In genomic region chr1:27574001-27574781, GRCh38 we compare ENCODE assay signal across 1 cellular context.
TF ChIP-seq lines count a peak whose summit lies in the region.

No MANE protein-coding gene starts in this region.

TF ChIP-seq in HepG2, 621 proteins besides CTCF, POLR2A, EP300 and RAD21 (continued from another document and continues in another):
- TF ChIP-seq BATF2 (CRISPR knock-in tag; IDR thresholded peaks at IDR 0.05): no peak
- peak; percentile 58 for TF ChIP-seq NR2C2 (CRISPR knock-in tag; IDR thresholded peaks at IDR 0.05; ENCODE audit: borderline replicate concordance)
- peak; percentile 52; the same call in 1 of the 2 replicates for TF ChIP-seq TFDP1 (CRISPR knock-in tag; IDR thresholded peaks at IDR 0.05; ENCODE audit: borderline replicate concordance)
- TF ChIP-seq AHR (CRISPR knock-in tag; IDR thresholded peaks at IDR 0.05): no peak
- TF ChIP-seq MIER2 (CRISPR knock-in tag; IDR thresholded peaks at IDR 0.05): 0 out of 2 replicates have a peak, but pooled peaks have one; percentile 32
- TF ChIP-seq ZNF660 (CRISPR knock-in tag; IDR thresholded peaks at IDR 0.05; ENCODE audit: borderline replicate concordance, low read depth): no peak
- TF ChIP-seq JARID2 (CRISPR knock-in tag; IDR thresholded peaks at IDR 0.05; ENCODE audit: insufficient replicate concordance): no peak
- TF ChIP-seq ZNF460 (CRISPR knock-in tag; IDR thresholded peaks at IDR 0.05; ENCODE audit: borderline replicate concordance): no peak
- TF ChIP-seq RCOR2 (CRISPR knock-in tag; IDR thresholded peaks at IDR 0.05): peak; percentile 87
- peak; percentile 72 for TF ChIP-seq FOXA3 (CRISPR knock-in tag; IDR thresholded peaks at IDR 0.05)
- TF ChIP-seq NFRKB (IDR thresholded peaks at IDR 0.05): no peak
- TF ChIP-seq TARDBP (CRISPR knock-in tag; IDR thresholded peaks at IDR 0.05): peak; percentile 85; the same call in 1 of the 2 replicates
- TF ChIP-seq MIXL1 (CRISPR knock-in tag; IDR thresholded peaks at IDR 0.05): peak; percentile 59; the same call in 1 of the 2 replicates
- TF ChIP-seq HNF1A (IDR thresholded peaks at IDR 0.05; ENCODE audit: low read depth): no peak
- TF ChIP-seq HNF1A (CRISPR knock-in tag; IDR thresholded peaks at IDR 0.05; ENCODE audit: borderline replicate concordance): peak; percentile 59; the same call in 1 of the 2 replicates
- no peak for TF ChIP-seq TEF (CRISPR knock-in tag; IDR thresholded peaks at IDR 0.05)
- TF ChIP-seq ZNF770 (CRISPR knock-in tag; IDR thresholded peaks at IDR 0.05): no peak
- no peak for TF ChIP-seq ZNF24 (IDR thresholded peaks at IDR 0.05)
- 0 out of 2 replicates have a peak, but pooled peaks have one; percentile 32 for TF ChIP-seq PRDM10 (CRISPR knock-in tag; IDR thresholded peaks at IDR 0.05; ENCODE audit: low read depth)
- peak; percentile 39; the same call in 1 of the 2 replicates for TF ChIP-seq HOXA5 (CRISPR knock-in tag; IDR thresholded peaks at IDR 0.05)
- peak; percentile 63; the same call in 1 of the 2 replicates for TF ChIP-seq SP5 (CRISPR knock-in tag; IDR thresholded peaks at IDR 0.05; ENCODE audit: borderline replicate concordance, low read depth)
- TF ChIP-seq ZNF740 (CRISPR knock-in tag; IDR thresholded peaks at IDR 0.05): no peak
- TF ChIP-seq ZBTB34 (CRISPR knock-in tag; IDR thresholded peaks at IDR 0.05): peak; percentile 100
- peak; percentile 77 for TF ChIP-seq TBX2 (CRISPR knock-in tag; IDR thresholded peaks at IDR 0.05; ENCODE audit: borderline replicate concordance)
- 0 out of 2 replicates have a peak, but pooled peaks have one; percentile 27 for TF ChIP-seq RNF2 (conservative IDR thresholded peaks at IDR 0.05; ENCODE audit: low read depth)
- peak; percentile 20; the same call in 1 of the 2 replicates for TF ChIP-seq SOX13 (IDR thresholded peaks at IDR 0.05)
- TF ChIP-seq SOX13 (CRISPR knock-in tag; conservative IDR thresholded peaks at IDR 0.05 in 1 of 2, IDR thresholded peaks at IDR 0.05 in 1 of 2): peak in 1 of 2 experiments; percentile 88; a peak in 2 of 4 replicates
- TF ChIP-seq THAP7 (CRISPR knock-in tag; IDR thresholded peaks at IDR 0.05): no peak
- TF ChIP-seq REXO4 (CRISPR knock-in tag; IDR thresholded peaks at IDR 0.05; ENCODE audit: borderline replicate concordance): no peak
- TF ChIP-seq ZNF788 (CRISPR knock-in tag; IDR thresholded peaks at IDR 0.05; ENCODE audit: borderline replicate concordance): peak; percentile 78; the same call in 1 of the 2 replicates
- TF ChIP-seq STAG1 (CRISPR knock-in tag; IDR thresholded peaks at IDR 0.05): 0 out of 2 replicates have a peak, but pooled peaks have one; percentile 11
- TF ChIP-seq ZNF674 (CRISPR knock-in tag; IDR thresholded peaks at IDR 0.05; ENCODE audit: low read depth): no peak
- peak; percentile 76; the same call in 1 of the 2 replicates for TF ChIP-seq CCDC6 (CRISPR knock-in tag; IDR thresholded peaks at IDR 0.05)
- peak; percentile 54; the same call in 1 of the 2 replicates for TF ChIP-seq ZNF7 (CRISPR knock-in tag; IDR thresholded peaks at IDR 0.05)
- peak; percentile 88 for TF ChIP-seq TFE3 (CRISPR knock-in tag; IDR thresholded peaks at IDR 0.05)
- TF ChIP-seq ZNF878 (CRISPR knock-in tag; IDR thresholded peaks at IDR 0.05): peak; percentile 42; the same call in 1 of the 2 replicates
- no peak for TF ChIP-seq ZNF747 (CRISPR knock-in tag; IDR thresholded peaks at IDR 0.05; ENCODE audit: borderline replicate concordance)
- peak; percentile 92 for TF ChIP-seq IKZF5 (CRISPR knock-in tag; IDR thresholded peaks at IDR 0.05)
- no peak for TF ChIP-seq ZIK1 (CRISPR knock-in tag; IDR thresholded peaks at IDR 0.05; ENCODE audit: borderline replicate concordance, low read depth)
